Comparison of ENCODE assay signal across 1 cellular context in genomic region chr3:185737740-185738680, GRCh38.
TF ChIP-seq lines count a peak whose summit lies in the region.

No MANE protein-coding gene starts in this region.

TF ChIP-seq in HCT116, 20 proteins besides CTCF, POLR2A, EP300 and RAD21 (continued from another document):
- TF ChIP-seq REST (IDR thresholded peaks at IDR 0.05; ENCODE audit: low read depth) (no peak), JUND (IDR thresholded peaks at IDR 0.05) (no peak)
TF ChIP-seq in HCT116: peak in this region for 0.
